Comparison of ENCODE assay signal across 8 cellular contexts in the genomic region with DNA sequence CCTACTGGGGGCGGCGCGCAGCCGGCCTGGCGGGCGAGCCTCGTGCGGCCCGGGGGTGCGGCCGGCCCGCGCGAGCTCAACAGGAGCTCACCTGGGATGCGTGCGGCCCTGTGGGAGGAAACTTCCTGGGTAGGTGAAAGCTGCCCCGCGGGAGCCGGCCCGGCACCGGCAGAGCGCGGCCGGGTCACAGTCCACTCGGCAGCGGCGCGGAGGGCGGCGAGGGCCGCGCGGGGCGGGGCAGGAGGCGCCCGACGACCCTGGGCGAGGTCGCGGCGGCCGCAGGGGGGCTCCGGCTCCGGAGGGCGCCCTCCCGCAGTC. TPM values are rescaled to one million over a fixed set of nuclear protein-coding genes. Genes with fewer than 3 reads are reported as not detected.
A peak's percentile ranks its signal among the peaks of the same experiment; 100 is the strongest.
DNase-seq lines count a peak whose midpoint lies in the region; ATAC-seq and TF ChIP-seq lines count a peak whose summit lies in the region.

No MANE protein-coding gene starts in this region.

- intact Hi-C loops in PC-3 (cut with micrococcal nuclease) (loop anchor here (2.0 to 5.0 kb wide), 2 partner anchors 48 to 76 kb away; no protein-coding TSS in a partner anchor), spleen (cut with DNase I; ENCODE audit: low total_unique reads) (no loop called here)

- ATAC-seq in HG02759 (IDR thresholded peaks at IDR 0.05; ENCODE audit: unreplicated experiment): peak; percentile 46
- peak; percentile 59 for ATAC-seq in PC-3
- ATAC-seq in GM18858 (IDR thresholded peaks at IDR 0.05; ENCODE audit: unreplicated experiment): no peak

- peak overlapping the region; percentile 85 for H3K4me3 ChIP-seq in PC-3 (ENCODE audit: low read length)
- H3K4me3 ChIP-seq in adipocyte (ENCODE audit: low read length): peak overlapping the region; percentile 95
- H3K4me3 ChIP-seq in hepatocyte: peak overlapping the region; percentile 66
- H3K4me3 ChIP-seq in spleen: peak overlapping the region; percentile 66 to 92 (median 80)

- no peaks in the 10 kb centered on the region for H3F3A ChIP-seq in PC-3 (ENCODE audit: low read length, unreplicated experiment)

- no TSS peak for BruUV-seq in PC-3 (replicated peaks; lab: Mats Ljungman, UMichigan)

- DNase-seq in NCI-H2081 (lab: John Stamatoyannopoulos, UW): peak; percentile 39 to 71
- DNase-seq in NCI-H2081 treated with DMSO at 0.1 percent for 48 hours (lab: John Stamatoyannopoulos, UW): no peak
- peak; percentile 55 for DNase-seq in PC-3
- DNase-seq in adipocyte (ENCODE audit: low read depth): peak; percentile 73
- peak; percentile 89 for DNase-seq in hepatocyte (ENCODE audit: low spot score)
- peak; percentile 94 for DNase-seq in spleen

- H3K4me2 ChIP-seq in PC-3 (ENCODE audit: low read length) (peak overlapping the region; percentile 91), hepatocyte (peak overlapping the region; percentile 96)

- POLR2A ChIA-PET in PC-3 (lab: Charles Lee; ENCODE audit: unreplicated experiment): interaction anchor here (0.5 kb wide), 1 partner anchor 87 kb away, joined by 3 read pairs; no protein-coding TSS in a partner anchor

- H3K4me1 ChIP-seq in PC-3 (ENCODE audit: insufficient read depth, low read length): peaks cover 44% of the 10 kb centered on the region
- peaks cover 42% of the 10 kb centered on the region for H3K4me1 ChIP-seq in adipocyte (ENCODE audit: control insufficient read depth, insufficient read depth, low read length)
- H3K4me1 ChIP-seq in hepatocyte (ENCODE audit: insufficient read depth): peaks cover 22% of the 10 kb centered on the region
- H3K4me1 ChIP-seq in spleen: peaks cover 39 to 69% (median 61%) of the 10 kb centered on the region in 6 donors

- H4K20me1 ChIP-seq in PC-3 (ENCODE audit: low read length): peaks cover 11% of the 10 kb centered on the region; the same call in 1 of the 2 replicates
- peaks cover 15% of the 10 kb centered on the region for H4K20me1 ChIP-seq in hepatocyte (ENCODE audit: insufficient read depth, poor library complexity, severe bottlenecking)

- H3K79me2 ChIP-seq in PC-3 (ENCODE audit: low read length) (peaks cover 49% of the 10 kb centered on the region), hepatocyte (peaks cover 43% of the 10 kb centered on the region)

- H3K9me2 ChIP-seq in PC-3 (replicated peaks; ENCODE audit: low read length) (no peaks in the 10 kb centered on the region), hepatocyte (replicated peaks; ENCODE audit: insufficient read depth) (no peaks in the 10 kb centered on the region)

- no peaks in the 10 kb centered on the region for H3K9me3 ChIP-seq in PC-3 (ENCODE audit: low read length)
- H3K9me3 ChIP-seq in adipocyte (ENCODE audit: control insufficient read depth, low read length): no peaks in the 10 kb centered on the region
- no peaks in the 10 kb centered on the region for H3K9me3 ChIP-seq in hepatocyte (ENCODE audit: low read depth)
- no peaks in the 10 kb centered on the region for H3K9me3 ChIP-seq in spleen

- peak overlapping the region; percentile 60 for H2AFZ ChIP-seq in PC-3 (ENCODE audit: low read length)
- H2AFZ ChIP-seq in hepatocyte: peak overlapping the region; percentile 87

- H3K27ac ChIP-seq in PC-3 (ENCODE audit: low read length) (peak overlapping the region; percentile 58), hepatocyte (peak overlapping the region; percentile 98), spleen (peak overlapping the region; percentile 82 to 99 (median 95))

- H3K27me3 ChIP-seq in PC-3 (ENCODE audit: low read length): no peaks in the 10 kb centered on the region
- H3K27me3 ChIP-seq in adipocyte (replicated peaks; ENCODE audit: control insufficient read depth, insufficient read depth, low read length): no peaks in the 10 kb centered on the region
- H3K27me3 ChIP-seq in hepatocyte: no peaks in the 10 kb centered on the region
- H3K27me3 ChIP-seq in spleen (replicated peaks in 1 of 7): no peaks in the 10 kb centered on the region

- CTCF ChIA-PET in PC-3 (lab: Charles Lee): no interaction called here

- 0% methylated on average over 34 of the region's 46 CpGs for WGBS in hepatocyte (ENCODE audit: low lambda C conversion rate, missing lambda C conversion rate)
- 0 to 1% (median 1%) methylated on average over 22 to 46 of the region's 46 CpGs for WGBS in spleen, 5 donors

- TF ChIP-seq POLR2A in spleen (IDR thresholded peaks at IDR 0.05): no peak

- TF ChIP-seq CTCF in PC-3 (conservative IDR thresholded peaks at IDR 0.05; ENCODE audit: low read depth, low read length): no peak
- no peak for TF ChIP-seq CTCF in hepatocyte (IDR thresholded peaks at IDR 0.05; ENCODE audit: poor library complexity)
- no peak for TF ChIP-seq CTCF in spleen (IDR thresholded peaks at IDR 0.05 in 8 of 11, conservative IDR thresholded peaks at IDR 0.05 in 3 of 11)

- H3K9ac ChIP-seq in PC-3 (ENCODE audit: low read length) (peak overlapping the region; percentile 77), adipocyte (ENCODE audit: low read length) (peak overlapping the region; percentile 96)

- H3K36me3 ChIP-seq in PC-3 (ENCODE audit: low read depth, low read length) (no peaks in the 10 kb centered on the region), adipocyte (ENCODE audit: control insufficient read depth, insufficient read depth, low read length, severe bottlenecking) (no peaks in the 10 kb centered on the region), hepatocyte (replicated peaks; ENCODE audit: insufficient read depth, low read depth) (no peaks in the 10 kb centered on the region), spleen (no peaks in the 10 kb centered on the region)

RNA-seq across cellular contexts. Expression of a gene that starts 0.4 kb away (rescaled TPM):
- total RNA-seq in PC-3 (2014; rRNA removed): 24.4 and 26.3 TPM in 2 replicates
- total RNA-seq in hepatocyte: 38.6 and 46.0 TPM in 2 replicates
- 14.9 and 15.6 TPM in 2 replicates for polyA plus RNA-seq in hepatocyte
- total RNA-seq in spleen: 100 to 1,000 TPM in 6 of 7 donors, 10 to 100 TPM in 1; 94.4 to 142 (median 132) TPM
- polyA plus RNA-seq in spleen: 10 to 100 TPM; 24.2 to 31.3 (median 26.3) TPM
